ENCODE assay signal across 8 cellular contexts in genomic region chr3:112640864-112641751, GRCh38. TPM values are rescaled to one million over a fixed set of nuclear protein-coding genes. Genes with fewer than 3 reads are reported as not detected.
DNase-seq lines count a peak whose midpoint lies in the region; ATAC-seq, FAIRE-seq and TF ChIP-seq lines count a peak whose summit lies in the region.

Gene CCDC80 (minus strand): TSS chr3:112641143. CDS start chr3:112639905, 1,238 bp downstream.

- H3K27me3 ChIP-seq in small intestine (ENCODE audit: control insufficient read depth in 2 of 2, insufficient read depth in 2 of 2, low read length in 2 of 2): no peaks in the 10 kb centered on the region

- 7 to 14% (median 11%) methylated on average over 7 of the region's 7 CpGs for WGBS in small intestine, 3 donors

- DNase-seq in DMS 273 (lab: John Stamatoyannopoulos, UW; ENCODE audit: unreplicated experiment) (peak; percentile 86), RKO (ENCODE audit: low spot score) (peak; percentile 92), fibroblast of gingiva (ENCODE audit: low read depth) (peak; percentile 94), omental fat pad (ENCODE audit: low spot score) (no peak), small intestine (no peak), germinal center (ENCODE audit: low spot score) (no peak)
- DNase-seq in activated T-cell treated with anti-CD3 and anti-CD28 coated beads, Interleukin-2, amount 50 U/mL, for 1 hour: no peak

- TF ChIP-seq CTCF in omental fat pad (IDR thresholded peaks at IDR 0.05): no peak

- no peaks in the 10 kb centered on the region for H3K36me3 ChIP-seq in small intestine (ENCODE audit: control insufficient read depth in 2 of 2, insufficient read depth in 2 of 2, low read length in 2 of 2)

- peak; percentile 62 for ATAC-seq in omental fat pad (ENCODE audit: low FRiP score)
- ATAC-seq in GM21717 (IDR thresholded peaks at IDR 0.05; ENCODE audit: unreplicated experiment): no peak

- H3K9me3 ChIP-seq in small intestine (ENCODE audit: control insufficient read depth, low read depth): no peaks in the 10 kb centered on the region

- H3K27ac ChIP-seq in small intestine (ENCODE audit: low read depth in 1 of 2, low read length in 1 of 2): peak within 1 kb of the TSS in 1 of 2 donors; percentile 82

- no peak for FAIRE-seq in small intestine (lab: Jason Lieb, UNC)

- H3K4me1 ChIP-seq in small intestine (ENCODE audit: control insufficient read depth in 2 of 2, insufficient read depth in 1 of 2, low read depth in 1 of 2, low read length in 1 of 2): no peaks in the 10 kb centered on the region

- H3K4me3 ChIP-seq in small intestine (ENCODE audit: low read depth in 1 of 2, low read length in 2 of 2): no peak within 1 kb of the TSS

RNA-seq across cellular contexts. Expression of gene CCDC80, which starts in this region (rescaled TPM):
- 100 to 1,000 TPM in 3 of 4 donors, 10 to 100 TPM in 1; 42.9 to 278 (median 225) TPM for total RNA-seq in omental fat pad
- polyA plus RNA-seq in small intestine: 10 to 100 TPM in 1 of 3 donors, 1 to 10 TPM in 2; 2.5 to 14.5 (median 3.0) TPM

Comparison
In these comparisons a context has a peak if more than half of its experiments do, and no peak if none do; other contexts are left out.
1. DNase-seq: peak in DMS 273 (single experiment), RKO (single experiment) and fibroblast of gingiva (single experiment); none in omental fat pad (single experiment), small intestine (single experiment), germinal center (single experiment) and activated T-cell treated with anti-CD3 and anti-CD28 coated beads, Interleukin-2, amount 50 U/mL, for 1 hour (single experiment).